ENCODE assay signal across 1 cellular context in genomic region chr4:169976951-169977350, GRCh38.
TF ChIP-seq lines count a peak whose summit lies in the region.

No MANE protein-coding gene starts in this region.

TF ChIP-seq in H1, 55 proteins besides CTCF, POLR2A, EP300 and RAD21 (continued from another document):
- no peak for TF ChIP-seq SP4 (IDR thresholded peaks at IDR 0.05; ENCODE audit: low read length)
- TF ChIP-seq MAFK (IDR thresholded peaks at IDR 0.05; ENCODE audit: low read depth, low read length): no peak
- TF ChIP-seq SIN3A (conservative IDR thresholded peaks at IDR 0.05 in 1 of 2, IDR thresholded peaks at IDR 0.05 in 1 of 2; ENCODE audit: low read depth in 1 of 2, low read length in 2 of 2): no peak
- no peak for TF ChIP-seq E2F6 (IDR thresholded peaks at IDR 0.05)
- TF ChIP-seq, protein P1, sequence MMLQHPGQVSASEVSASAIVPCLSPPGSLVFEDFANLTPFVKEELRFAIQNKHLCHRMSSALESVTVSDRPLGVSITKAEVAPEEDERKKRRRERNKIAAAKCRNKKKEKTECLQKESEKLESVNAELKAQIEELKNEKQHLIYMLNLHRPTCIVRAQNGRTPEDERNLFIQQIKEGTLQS (IDR thresholded peaks at IDR 0.05; ENCODE audit: insufficient read depth, low read depth, low read length): no peak
- TF ChIP-seq SIRT6 (IDR thresholded peaks at IDR 0.05; ENCODE audit: low read length): no peak
- TF ChIP-seq RBBP5 (IDR thresholded peaks at IDR 0.05; ENCODE audit: borderline replicate concordance, low read depth, low read length): no peak
